Comparison of ENCODE assay signal across 1 cellular context in genomic region chr1:175976865-175977642, GRCh38.
TF ChIP-seq lines count a peak whose summit lies in the region.

No MANE protein-coding gene starts in this region.

TF ChIP-seq in IMR-90, 13 proteins besides CTCF, POLR2A, EP300 and RAD21:
- TF ChIP-seq FOS (IDR thresholded peaks at IDR 0.05; ENCODE audit: low read depth, low read length) (peak; percentile 85; the same call in 1 of the 2 replicates), USF2 (IDR thresholded peaks at IDR 0.05; ENCODE audit: low read depth, low read length) (no peak), MXI1 (IDR thresholded peaks at IDR 0.05; ENCODE audit: borderline replicate concordance, low read depth, low read length) (no peak), BHLHE40 (IDR thresholded peaks at IDR 0.05; ENCODE audit: low read depth, low read length) (peak; percentile 21; the same call in 1 of the 2 replicates)
TF ChIP-seq in IMR-90: peak in this region for 2.
